26 cellular contexts compared by ENCODE assay signal in the genomic region with DNA sequence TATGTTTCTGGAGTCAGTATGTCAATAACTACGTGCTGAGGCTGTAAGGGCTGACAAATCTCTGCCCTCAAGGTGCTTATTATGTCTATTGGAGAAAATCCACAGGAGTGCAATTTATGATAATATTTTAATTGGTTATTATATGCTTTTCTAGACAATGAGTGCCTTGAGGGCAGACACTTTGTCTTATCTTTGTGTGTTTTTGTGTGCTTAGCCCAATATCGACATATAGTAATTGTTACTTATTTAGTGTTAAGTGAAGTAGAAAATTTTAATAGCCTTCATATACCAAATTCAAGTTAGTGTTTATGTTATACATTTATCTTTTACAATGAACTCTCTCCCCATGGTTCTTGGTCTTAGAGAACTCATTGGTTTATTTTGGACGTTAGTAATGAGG.
"Had no signal": no experiment of that assay in that cellular context is flagged by ENCODE, and none has a peak within 500 bp of the region (broad histone marks: within the 10 kb centered on the region; RNA-seq: fewer than 3 reads in every experiment).

No MANE protein-coding gene starts in this region.

- H3K4me3 ChIP-seq: ascending aorta, breast epithelium, coronary artery, Peyer's patch, SJSA1 had no signal

- H3K9me3 ChIP-seq: ascending aorta, breast epithelium, Peyer's patch, SJSA1, SK-N-SH had no signal

- H3K27ac ChIP-seq: ascending aorta, breast epithelium, coronary artery, KMS-11, Peyer's patch, SJSA1 had no signal

- H3K27me3 ChIP-seq: ascending aorta, breast epithelium, Peyer's patch, SJSA1 had no signal

- FAIRE-seq: TTC549 had no signal

- ATAC-seq: activated CD8-positive, alpha-beta T cell treated with anti-CD3 and anti-CD28 coated beads for 36 hours; PC-3 had no signal

- H3K36me3 ChIP-seq: breast epithelium, Peyer's patch, SJSA1 had no signal

- H3K4me1 ChIP-seq: ascending aorta, breast epithelium, Peyer's patch, SJSA1 had no signal

- DNase-seq: activated CD4-positive, alpha-beta T cell treated with anti-CD3 and anti-CD28 coated beads, Interleukin-2, amount 10 ng/mL, durations not matched to agents 24 days and 14 days; activated CD4-positive, alpha-beta T cell treated with anti-CD3 and anti-CD28 coated beads, Interleukin-2, amount 50 U/mL, for 4 hours; activated CD8-positive, alpha-beta T cell treated with anti-CD3 and anti-CD28 coated beads for 36 hours; activated gamma-delta T cell; activated naive CD4-positive, alpha-beta T cell treated with Interleukin-2 at 50 U/mL for 16 hours; activated naive CD8-positive, alpha-beta T cell treated with anti-CD3 and anti-CD28 coated beads, Interleukin-2, amount 10 ng/mL, durations not matched to agents 7 days and 5 days; activated T-cell treated with anti-CD3 and anti-CD28 coated beads, Interleukin-2, amount 50 U/mL, for 1 hour; amygdala; MM.1S; MV-4-11; NCI-H1092; NCI-H2029; NCI-H510A treated with DMSO at 0.1 percent for 48 hours; NCI-H526 treated with DMSO at 0.1 percent for 48 hours; NK-92 treated with Interleukin-12 subunit alpha and Interleukin-12 subunit beta, amount 100 ng/mL, for 24 hours; PC-3; Peyer's patch; RPMI8226; SHP77 treated with DMSO at 0.1 percent for 48 hours; SK-N-SH had no signal
